In the genomic region with DNA sequence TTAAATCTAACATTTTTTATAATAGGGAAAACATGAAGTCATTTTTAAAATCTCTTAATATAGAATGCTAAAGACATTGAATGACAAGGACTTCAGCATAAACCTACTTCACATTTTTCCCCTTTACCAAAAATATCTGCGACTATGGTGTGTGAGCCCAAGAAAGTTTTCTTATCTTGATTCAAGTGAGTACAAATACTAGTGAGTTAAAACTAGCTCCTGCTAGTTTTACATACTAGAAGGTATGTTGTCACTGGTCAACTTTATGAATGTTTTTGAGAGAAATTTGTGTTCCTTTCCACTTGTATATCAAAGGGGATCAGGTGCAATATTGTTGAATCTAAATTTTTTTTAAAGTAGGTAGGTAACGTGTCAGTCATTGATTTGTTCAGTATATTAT, we compare ENCODE assay signal across 24 cellular contexts.
A peak's percentile ranks its signal among the peaks of the same experiment; 100 is the strongest.
DNase-seq lines count a peak whose midpoint lies in the region; ATAC-seq, FAIRE-seq and TF ChIP-seq lines count a peak whose summit lies in the region.
"Had no signal": no experiment of that assay in that cellular context is flagged by ENCODE, and none has a peak within 500 bp of the region (broad histone marks: within the 10 kb centered on the region; RNA-seq: fewer than 3 reads in every experiment).

No MANE protein-coding gene starts in this region.

- no TSS peak for BruUV-seq in HepG2 (replicated peaks; lab: Mats Ljungman, UMichigan)

- no peaks in the 10 kb centered on the region for H3K36me3 Mint-ChIP-seq in GM23338 (ENCODE audit: low read depth)
- H3K36me3 Mint-ChIP-seq in astrocyte (ENCODE audit: low read depth, unreplicated experiment): no peaks in the 10 kb centered on the region
- H3K36me3 Mint-ChIP-seq in nephron (ENCODE audit: low read depth): no peaks in the 10 kb centered on the region
- H3K36me3 Mint-ChIP-seq: activated CD8-positive, alpha-beta memory T cell treated with anti-CD3 and anti-CD28 coated beads, Interleukin-2, amount 10 ng/mL, durations not matched to agents 7 days and 5 days; activated naive CD4-positive, alpha-beta T cell treated with anti-CD3 and anti-CD28 coated beads, Interleukin-2, amount 10 ng/mL, durations not matched to agents 7 days and 5 days; CD8-positive, alpha-beta memory T cell; type B pancreatic cell had no signal

- intact Hi-C loops in HepG2 (cut with micrococcal nuclease; ENCODE audit: unreplicated experiment): no loop called here

- no peak overlapping the region for H3K23ac ChIP-seq in mesenchymal stem cell (ENCODE audit: low read length in 2 of 2)

- H3K4me1 Mint-ChIP-seq in GM23338 (peaks cover 50% of the 10 kb centered on the region), astrocyte (ENCODE audit: low read depth, unreplicated experiment) (peaks cover 39% of the 10 kb centered on the region), nephron (peaks cover 59% of the 10 kb centered on the region)
- H3K4me1 Mint-ChIP-seq: activated CD8-positive, alpha-beta memory T cell treated with anti-CD3 and anti-CD28 coated beads, Interleukin-2, amount 10 ng/mL, durations not matched to agents 7 days and 5 days; activated naive CD4-positive, alpha-beta T cell treated with anti-CD3 and anti-CD28 coated beads, Interleukin-2, amount 10 ng/mL, durations not matched to agents 7 days and 5 days had no signal

- no peak overlapping the region for H2AK5ac ChIP-seq in mesenchymal stem cell (ENCODE audit: low read length, severe bottlenecking)

- peaks cover 23% of the 10 kb centered on the region for H3K79me2 ChIP-seq in GM23338 (replicated peaks; ENCODE audit: insufficient read depth)
- peaks cover 71% of the 10 kb centered on the region for H3K79me2 ChIP-seq in Karpas-422 (ENCODE audit: low read length)
- H3K79me2 ChIP-seq in astrocyte (ENCODE audit: insufficient read depth, low read length): peaks cover 76% of the 10 kb centered on the region
- no peaks in the 10 kb centered on the region for H3K79me2 ChIP-seq in HepG2 (ENCODE audit: insufficient read depth, low read length)

- H3K9me3 Mint-ChIP-seq in GM23338: no peaks in the 10 kb centered on the region
- no peaks in the 10 kb centered on the region for H3K9me3 Mint-ChIP-seq in astrocyte (ENCODE audit: unreplicated experiment)
- no peaks in the 10 kb centered on the region for H3K9me3 Mint-ChIP-seq in nephron
- H3K9me3 Mint-ChIP-seq: activated CD4-positive, alpha-beta T cell treated with anti-CD3 and anti-CD28 coated beads, Interleukin-2, amount 10 ng/mL, durations not matched to agents 24 days and 14 days; activated naive CD4-positive, alpha-beta T cell treated with anti-CD3 and anti-CD28 coated beads, Interleukin-2, amount 10 ng/mL, durations not matched to agents 7 days and 5 days; CD8-positive, alpha-beta memory T cell; type B pancreatic cell had no signal

- DNase-seq in GM23338 (ENCODE audit: low spot score): no peak
- DNase-seq in Karpas-422: no peak
- no peak for DNase-seq in astrocyte (ENCODE audit: low read depth)
- no peak for DNase-seq in C1 segment of cervical spinal cord (lab: John Stamatoyannopoulos, UW)
- no peak for DNase-seq in HepG2 (ENCODE audit: low spot score)
- no peak for DNase-seq in mesenchymal stem cell
- DNase-seq: activated CD4-positive, alpha-beta T cell treated with anti-CD3 and anti-CD28 coated beads, Interleukin-2, amount 10 ng/mL, durations not matched to agents 24 days and 14 days; activated CD8-positive, alpha-beta memory T cell treated with anti-CD3 and anti-CD28 coated beads, Interleukin-2, amount 10 ng/mL, durations not matched to agents 7 days and 5 days; activated naive CD4-positive, alpha-beta T cell treated with anti-CD3 and anti-CD28 coated beads, Interleukin-2, amount 10 ng/mL, durations not matched to agents 7 days and 5 days; anterior cingulate cortex; caudate nucleus; CD8-positive, alpha-beta memory T cell; dermis blood vessel endothelial cell; Kasumi-1; kidney; lower lobe of right lung; NCI-H1417; NCI-H2107; NCI-H510A; psoas muscle; T-helper 2 cell had no signal

- H3F3A ChIP-seq in GM23338 (replicated peaks; ENCODE audit: low read depth): no peaks in the 10 kb centered on the region

- H3K27me3 Mint-ChIP-seq in GM23338 (ENCODE audit: insufficient read depth, low read depth, poor library complexity) (no peaks in the 10 kb centered on the region), astrocyte (ENCODE audit: low read depth, unreplicated experiment) (no peaks in the 10 kb centered on the region), nephron (ENCODE audit: low read depth) (no peaks in the 10 kb centered on the region)
- H3K27me3 Mint-ChIP-seq: activated CD4-positive, alpha-beta T cell treated with anti-CD3 and anti-CD28 coated beads, Interleukin-2, amount 10 ng/mL, durations not matched to agents 24 days and 14 days; activated CD8-positive, alpha-beta memory T cell treated with anti-CD3 and anti-CD28 coated beads, Interleukin-2, amount 10 ng/mL, durations not matched to agents 7 days and 5 days; activated naive CD4-positive, alpha-beta T cell treated with anti-CD3 and anti-CD28 coated beads, Interleukin-2, amount 10 ng/mL, durations not matched to agents 7 days and 5 days; CD8-positive, alpha-beta memory T cell; type B pancreatic cell had no signal

- whole genome bisulfite sequencing in HepG2 (ENCODE audit: low lambda C conversion rate): 91% methylated on average over 2 of the region's 2 CpGs
- no CpG with 5 or more reads among the region's 2 CpGs for WGBS in mesenchymal stem cell

- peaks cover 26% of the 10 kb centered on the region for H3K4me1 ChIP-seq in GM23338 (ENCODE audit: insufficient read depth)
- peaks cover 66% of the 10 kb centered on the region for H3K4me1 ChIP-seq in Karpas-422 (ENCODE audit: low read length)
- peaks cover 27% of the 10 kb centered on the region for H3K4me1 ChIP-seq in astrocyte (ENCODE audit: insufficient read depth, low read length)
- H3K4me1 ChIP-seq in HepG2 (ENCODE audit: insufficient read depth, low read length): peaks cover 8% of the 10 kb centered on the region; the same call in 1 of the 2 replicates
- no peaks in the 10 kb centered on the region for H3K4me1 ChIP-seq in mesenchymal stem cell (ENCODE audit: control insufficient read depth, insufficient read depth, low read depth, low read length)

- H3K79me1 ChIP-seq in mesenchymal stem cell (replicated peaks; ENCODE audit: low read length, poor library complexity, severe bottlenecking): peaks cover 1% of the 10 kb centered on the region

- CTCF ChIA-PET in HepG2 (lab: Yijun Ruan, JAX; ENCODE audit: low intra/inter-chr PET ratio, low total read pairs): no interaction called here

- H3K9ac ChIP-seq in Karpas-422 (ENCODE audit: low read length) (no peak overlapping the region), astrocyte (ENCODE audit: low read length) (peak overlapping the region; percentile 47), HepG2 (ENCODE audit: insufficient read depth, low read depth, low read length) (no peak overlapping the region), mesenchymal stem cell (ENCODE audit: low read length) (no peak overlapping the region)

- H3K14ac ChIP-seq in mesenchymal stem cell (ENCODE audit: low read length in 2 of 2): no peak overlapping the region

- FAIRE-seq in astrocyte (lab: Jason Lieb, UNC) (no peak), HepG2 (lab: Jason Lieb, UNC) (no peak)
- FAIRE-seq: kidney had no signal

- H4K91ac ChIP-seq in mesenchymal stem cell (ENCODE audit: low read length): no peak overlapping the region

- H3K36me3 ChIP-seq in GM23338 (ENCODE audit: insufficient read depth): no peaks in the 10 kb centered on the region
- H3K36me3 ChIP-seq in Karpas-422 (ENCODE audit: insufficient read depth, low read length): no peaks in the 10 kb centered on the region
- H3K36me3 ChIP-seq in astrocyte (ENCODE audit: insufficient read depth, low read length): no peaks in the 10 kb centered on the region
- no peaks in the 10 kb centered on the region for H3K36me3 ChIP-seq in HepG2 (replicated peaks in 1 of 2; ENCODE audit: control insufficient read depth in 1 of 2, insufficient read depth in 2 of 2, low read length in 2 of 2)
- H3K36me3 ChIP-seq in mesenchymal stem cell (ENCODE audit: control insufficient read depth in 1 of 2, insufficient read depth in 2 of 2, low read depth in 1 of 2, low read length in 2 of 2): no peaks in the 10 kb centered on the region
- H3K36me3 ChIP-seq: lower lobe of right lung had no signal

- H3K18ac ChIP-seq in mesenchymal stem cell (ENCODE audit: low read depth in 1 of 2, low read length in 2 of 2): no peak overlapping the region

- no peak overlapping the region for H3K27ac ChIP-seq in GM23338 (ENCODE audit: low read depth)
- 0 out of 2 replicates have a peak overlapping the region, but pooled peaks have one; percentile 22 for H3K27ac ChIP-seq in Karpas-422 (ENCODE audit: low read length)
- peak overlapping the region; percentile 59 for H3K27ac ChIP-seq in astrocyte (ENCODE audit: low read depth, low read length)
- no peak overlapping the region for H3K27ac ChIP-seq in HepG2 (ENCODE audit: extremely low read length, insufficient read depth, low read length)
- H3K27ac ChIP-seq in mesenchymal stem cell (ENCODE audit: low read length, poor library complexity, severe bottlenecking): no peak overlapping the region
- H3K27ac ChIP-seq: lower lobe of right lung, psoas muscle had no signal

- in situ Hi-C loops in HepG2 (cut with HindIII; ENCODE audit: extremely low pct_ligation_motif_present, low pct_unique_long_range_greater_than_20kb): no loop called here

- no peaks in the 10 kb centered on the region for H3K27me3 ChIP-seq in GM23338 (ENCODE audit: insufficient read depth)
- no peaks in the 10 kb centered on the region for H3K27me3 ChIP-seq in Karpas-422 (ENCODE audit: low read length)
- no peaks in the 10 kb centered on the region for H3K27me3 ChIP-seq in astrocyte (ENCODE audit: insufficient read depth, low read length)
- H3K27me3 ChIP-seq in HepG2 (ENCODE audit: control insufficient read depth in 1 of 2, insufficient read depth in 2 of 2, low read length in 2 of 2): no peaks in the 10 kb centered on the region
- H3K27me3 ChIP-seq in mesenchymal stem cell (ENCODE audit: control insufficient read depth in 1 of 2, insufficient read depth in 1 of 2, low read length in 2 of 2): no peaks in the 10 kb centered on the region

- H3K4me3 Mint-ChIP-seq in GM23338 (no peak overlapping the region), astrocyte (ENCODE audit: unreplicated experiment) (no peak overlapping the region), nephron (peak overlapping the region; percentile 8 to 48 (median 32))
- H3K4me3 Mint-ChIP-seq: activated CD4-positive, alpha-beta T cell treated with anti-CD3 and anti-CD28 coated beads, Interleukin-2, amount 10 ng/mL, durations not matched to agents 24 days and 14 days; activated CD8-positive, alpha-beta memory T cell treated with anti-CD3 and anti-CD28 coated beads, Interleukin-2, amount 10 ng/mL, durations not matched to agents 7 days and 5 days; activated naive CD4-positive, alpha-beta T cell treated with anti-CD3 and anti-CD28 coated beads, Interleukin-2, amount 10 ng/mL, durations not matched to agents 7 days and 5 days; CD8-positive, alpha-beta memory T cell had no signal

- POLR2A ChIA-PET in HepG2 (lab: Yijun Ruan, JAX): no interaction called here

- H4K20me1 ChIP-seq in GM23338 (replicated peaks; ENCODE audit: insufficient read depth) (no peaks in the 10 kb centered on the region), Karpas-422 (ENCODE audit: insufficient read depth, low read depth, low read length) (no peaks in the 10 kb centered on the region), astrocyte (ENCODE audit: insufficient read depth, low read length) (peaks cover 14% of the 10 kb centered on the region), HepG2 (ENCODE audit: insufficient read depth, low read length) (no peaks in the 10 kb centered on the region)

- TF ChIP-seq RAD21 in HepG2 (CRISPR knock-in tag; IDR thresholded peaks at IDR 0.05): no peak

- ATAC-seq in GM23338 (no peak), HepG2 (no peak), GM21515 (IDR thresholded peaks at IDR 0.05; ENCODE audit: unreplicated experiment) (no peak)
- ATAC-seq: activated CD8-positive, alpha-beta memory T cell treated with anti-CD3 and anti-CD28 coated beads, Interleukin-2, amount 10 ng/mL, durations not matched to agents 7 days and 5 days; lower lobe of right lung; psoas muscle had no signal

- no peak overlapping the region for H4K8ac ChIP-seq in mesenchymal stem cell (ENCODE audit: low read length)

- no peak for TF ChIP-seq EP300 in HepG2 (IDR thresholded peaks at IDR 0.05; ENCODE audit: low read depth in 2 of 2, low read length in 2 of 2)
- TF ChIP-seq EP300 in HepG2 (CRISPR knock-in tag; IDR thresholded peaks at IDR 0.05; ENCODE audit: borderline replicate concordance): no peak

- H3K27ac Mint-ChIP-seq in GM23338: peak overlapping the region; percentile 51; the same call in 1 of the 2 replicates
- peak overlapping the region; percentile 62 for H3K27ac Mint-ChIP-seq in astrocyte (ENCODE audit: unreplicated experiment)
- peak overlapping the region; percentile 21 to 37 (median 27) for H3K27ac Mint-ChIP-seq in nephron
- H3K27ac Mint-ChIP-seq: activated CD4-positive, alpha-beta T cell treated with anti-CD3 and anti-CD28 coated beads, Interleukin-2, amount 10 ng/mL, durations not matched to agents 24 days and 14 days; activated CD8-positive, alpha-beta memory T cell treated with anti-CD3 and anti-CD28 coated beads, Interleukin-2, amount 10 ng/mL, durations not matched to agents 7 days and 5 days; activated naive CD4-positive, alpha-beta T cell treated with anti-CD3 and anti-CD28 coated beads, Interleukin-2, amount 10 ng/mL, durations not matched to agents 7 days and 5 days; CD8-positive, alpha-beta memory T cell; type B pancreatic cell had no signal

- no peak overlapping the region for H2BK5ac ChIP-seq in mesenchymal stem cell (ENCODE audit: low read depth, low read length, poor library complexity, severe bottlenecking)

- no peaks in the 10 kb centered on the region for H3K9me3 ChIP-seq in Karpas-422 (ENCODE audit: low read length)
- no peaks in the 10 kb centered on the region for H3K9me3 ChIP-seq in astrocyte (ENCODE audit: insufficient read depth, low read depth, low read length)
- no peaks in the 10 kb centered on the region for H3K9me3 ChIP-seq in HepG2 (ENCODE audit: low read length)
- no peaks in the 10 kb centered on the region for H3K9me3 ChIP-seq in mesenchymal stem cell (ENCODE audit: control insufficient read depth, low read length)
- H3K9me3 ChIP-seq: lower lobe of right lung, psoas muscle had no signal

- H2BK120ac ChIP-seq in mesenchymal stem cell (ENCODE audit: low read depth, low read length): no peak overlapping the region

- no peak overlapping the region for H2BK12ac ChIP-seq in mesenchymal stem cell (ENCODE audit: low read length in 2 of 2)

- no peak for TF ChIP-seq CTCF in GM23338 (conservative IDR thresholded peaks at IDR 0.05; ENCODE audit: low read depth in 2 of 2)
- TF ChIP-seq CTCF in astrocyte (IDR thresholded peaks at IDR 0.05; ENCODE audit: insufficient read depth, low read depth, low read length): no peak
- TF ChIP-seq CTCF in nephron (IDR thresholded peaks at IDR 0.05; ENCODE audit: unreplicated experiment in 3 of 3): no peak
- TF ChIP-seq CTCF in HepG2 (CRISPR knock-in tag; IDR thresholded peaks at IDR 0.05): no peak

- H2AFZ ChIP-seq in GM23338 (no peak overlapping the region), Karpas-422 (ENCODE audit: low read length) (no peak overlapping the region), astrocyte (ENCODE audit: low read depth, low read length) (no peak overlapping the region), HepG2 (ENCODE audit: low read length) (no peak overlapping the region), mesenchymal stem cell (ENCODE audit: low read depth, low read length) (no peak overlapping the region)

- H3K4me2 ChIP-seq in GM23338 (no peak overlapping the region), Karpas-422 (ENCODE audit: low read depth, low read length, poor library complexity, severe bottlenecking) (no peak overlapping the region), astrocyte (ENCODE audit: low read length) (peak overlapping the region; percentile 56), HepG2 (ENCODE audit: low read depth, low read length) (no peak overlapping the region), mesenchymal stem cell (ENCODE audit: low read length, poor library complexity, severe bottlenecking) (no peak overlapping the region)

- H3K4ac ChIP-seq in mesenchymal stem cell (ENCODE audit: low read depth in 1 of 2, low read length in 2 of 2): no peak overlapping the region

- TF ChIP-seq POLR2A in HepG2 (IDR thresholded peaks at IDR 0.05; ENCODE audit: insufficient read depth in 1 of 2, low read depth in 2 of 2, low read length in 2 of 2): no peak

- H3K9me2 ChIP-seq in GM23338 (ENCODE audit: insufficient read depth): no peaks in the 10 kb centered on the region
- H3K9me2 ChIP-seq in Karpas-422 (replicated peaks; ENCODE audit: insufficient read depth, low read length): no peaks in the 10 kb centered on the region

- no peak overlapping the region for H3K4me3 ChIP-seq in GM23338
- no peak overlapping the region for H3K4me3 ChIP-seq in Karpas-422 (ENCODE audit: low read length)
- H3K4me3 ChIP-seq in astrocyte (ENCODE audit: insufficient read depth, low read depth, low read length): no peak overlapping the region
- H3K4me3 ChIP-seq in HepG2 (replicated peaks in 1 of 3; ENCODE audit: insufficient read depth in 1 of 3, low read depth in 2 of 3, low read length in 3 of 3): no peak overlapping the region
- H3K4me3 ChIP-seq in mesenchymal stem cell (ENCODE audit: insufficient read depth in 1 of 2, low read depth in 1 of 2, low read length in 2 of 2): no peak overlapping the region
- H3K4me3 ChIP-seq: lower lobe of right lung, psoas muscle had no signal

- no peak overlapping the region for H2BK15ac ChIP-seq in mesenchymal stem cell (ENCODE audit: low read depth, poor library complexity, severe bottlenecking)

Comparison
In these comparisons a context has a peak if more than half of its experiments do, and no peak if none do; other contexts are left out.
1. H3K27ac ChIP-seq: peak in Karpas-422 (single experiment) and astrocyte (single experiment); none in GM23338 (single experiment), HepG2 (single experiment) and mesenchymal stem cell (single experiment).
2. H3K4me3 Mint-ChIP-seq: peak in nephron (3 of 3); none in GM23338 (single experiment) and astrocyte (single experiment).
3. Peak in every context shown above with its lines, with median percentiles within 50 percentile points of each other: H3K27ac Mint-ChIP-seq.